Comparison of ENCODE assay signal across 8 cellular contexts in genomic region chr19:6720369-6721112, GRCh38. TPM values are rescaled to one million over a fixed set of nuclear protein-coding genes. Genes with fewer than 3 reads are reported as not detected.
DNase-seq lines count a peak whose midpoint lies in the region; ATAC-seq and TF ChIP-seq lines count a peak whose summit lies in the region.

Gene C3 (minus strand): TSS chr19:6720650. CDS start chr19:6720589, 61 bp downstream.

- peaks cover 4% of the 10 kb centered on the region for H3K9me3 Mint-ChIP-seq in Calu3 (ENCODE audit: low read depth, unreplicated experiment)

- intact Hi-C loops in Calu3 (cut with micrococcal nuclease; ENCODE audit: unreplicated experiment) (no loop called here), psoas muscle (cut with DNase I) (no loop called here)

- WGBS in psoas muscle, 3 donors, result 31 to 58% (median 41%) methylated on average over 3 to 4 of the region's 4 CpGs

- CTCF ChIA-PET in Calu3 (lab: Charles Lee), result no interaction called here

- peak; percentile 57 for DNase-seq in Calu3
- peak; percentile 83 for DNase-seq in RWPE2 (ENCODE audit: low spot score)
- DNase-seq in globus pallidus (ENCODE audit: low spot score), result peak; percentile 66
- peak; percentile 70 to 82 for DNase-seq in psoas muscle
- no peak for DNase-seq in COLO829 (ENCODE audit: low spot score)
- DNase-seq in GM20000 (ENCODE audit: low spot score), result no peak

- no TSS peak for BruUV-seq in Calu3 (replicated peaks; lab: Mats Ljungman, UMichigan)

- peak within 1 kb of the TSS; percentile 16 for H3K4me3 ChIP-seq in RWPE2 (ENCODE audit: severe bottlenecking)
- peak within 1 kb of the TSS; percentile 48 for H3K4me3 ChIP-seq in psoas muscle

- peak within 1 kb of the TSS; percentile 72 for H3K27ac Mint-ChIP-seq in Calu3 (ENCODE audit: unreplicated experiment)

- no peaks in the 10 kb centered on the region for H3K9me3 ChIP-seq in RWPE2 (ENCODE audit: severe bottlenecking)
- no peaks in the 10 kb centered on the region for H3K9me3 ChIP-seq in psoas muscle

- H3K4me1 Mint-ChIP-seq in Calu3 (ENCODE audit: low read depth, unreplicated experiment), result peaks cover 69% of the 10 kb centered on the region

- ATAC-seq in RWPE2 (ENCODE audit: low read depth) (peak; percentile 80), psoas muscle (peak; percentile 49 to 75 (median 69)), HG02571 (IDR thresholded peaks at IDR 0.05; ENCODE audit: unreplicated experiment) (no peak), GM19023 (IDR thresholded peaks at IDR 0.05; ENCODE audit: unreplicated experiment) (no peak)

- H3K4me1 ChIP-seq in RWPE2 (ENCODE audit: insufficient read depth, poor library complexity, severe bottlenecking) (peaks cover 23% of the 10 kb centered on the region), psoas muscle (no peaks in the 10 kb centered on the region)

- peak within 1 kb of the TSS; percentile 82 for H3K4me3 Mint-ChIP-seq in Calu3 (ENCODE audit: low read depth, unreplicated experiment)

- no peak for TF ChIP-seq CTCF in Calu3 (IDR thresholded peaks at IDR 0.05; ENCODE audit: unreplicated experiment)
- TF ChIP-seq CTCF in RWPE2 (IDR thresholded peaks at IDR 0.05; ENCODE audit: poor library complexity, severe bottlenecking), result no peak
- no peak for TF ChIP-seq CTCF in psoas muscle (IDR thresholded peaks at IDR 0.05)
- TF ChIP-seq CTCF in GM20000 (IDR thresholded peaks at IDR 0.05; ENCODE audit: extremely low read depth, missing control alignments), result no peak

- H3K36me3 ChIP-seq in RWPE2 (ENCODE audit: low read depth) (peaks cover 13% of the 10 kb centered on the region), psoas muscle (ENCODE audit: insufficient read depth in 1 of 2, low read depth in 1 of 2) (no peaks in the 10 kb centered on the region)

- peaks cover 46% of the 10 kb centered on the region for H3K36me3 Mint-ChIP-seq in Calu3 (ENCODE audit: insufficient read depth, unreplicated experiment)

- peak within 1 kb of the TSS; percentile 52 for H3K27ac ChIP-seq in RWPE2 (ENCODE audit: poor library complexity, severe bottlenecking)
- H3K27ac ChIP-seq in psoas muscle, result no peak within 1 kb of the TSS

- H3K27me3 ChIP-seq in RWPE2 (ENCODE audit: insufficient read depth, poor library complexity, severe bottlenecking), result no peaks in the 10 kb centered on the region
- H3K27me3 ChIP-seq in psoas muscle (ENCODE audit: insufficient read depth in 3 of 3, low read length in 2 of 3), result peaks cover 0 to 9% (median 3%) of the 10 kb centered on the region in 3 donors

- H3K27me3 Mint-ChIP-seq in Calu3 (ENCODE audit: unreplicated experiment), result no peaks in the 10 kb centered on the region

RNA-seq across cellular contexts. Expression of gene C3, which starts in this region (rescaled TPM):
- total RNA-seq in Calu3 (2022) (517 and 658 TPM in 2 replicates), psoas muscle (100 to 1,000 TPM in 2 of 4 donors, 10 to 100 TPM in 2; 78.6 to 120 (median 94.9) TPM)
- 10 to 100 TPM; 37.7 to 88.8 (median 72.7) TPM for polyA plus RNA-seq in psoas muscle

Comparison
In these comparisons a context has a peak if more than half of its experiments do, and no peak if none do; other contexts are left out.
1. DNase-seq: peak in Calu3 (single experiment), RWPE2 (single experiment), globus pallidus (single experiment) and psoas muscle (2 of 2); none in COLO829 (single experiment) and GM20000 (single experiment).
2. ATAC-seq: peak in RWPE2 (single experiment) and psoas muscle (4 of 4); none in HG02571 (single experiment) and GM19023 (single experiment).